ENCODE assay signal across 12 cellular contexts in the genomic region with DNA sequence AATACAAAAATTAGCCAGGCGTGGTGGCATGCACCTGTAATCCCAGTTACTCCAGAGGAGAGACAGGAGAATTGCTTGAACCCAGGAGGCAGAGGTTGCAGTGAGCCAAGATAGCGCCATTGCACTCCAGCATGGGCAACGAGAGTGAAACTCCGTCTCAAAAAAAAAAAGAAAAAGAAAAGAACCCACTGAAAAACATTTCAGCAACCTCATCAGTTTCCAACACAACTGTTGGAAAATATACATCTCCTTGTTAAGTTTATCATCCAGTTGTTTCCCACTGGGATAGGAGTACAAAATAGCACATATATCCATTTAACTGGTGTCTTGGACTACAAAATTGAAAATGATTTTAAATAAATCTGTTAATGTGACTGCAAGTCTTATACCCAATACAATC. TPM values are rescaled to one million over a fixed set of nuclear protein-coding genes. Genes with fewer than 3 reads are reported as not detected.
DNase-seq lines count a peak whose midpoint lies in the region; ATAC-seq, FAIRE-seq and TF ChIP-seq lines count a peak whose summit lies in the region.
"Had no signal": no experiment of that assay in that cellular context is flagged by ENCODE, and none has a peak within 500 bp of the region (broad histone marks: within the 10 kb centered on the region; RNA-seq: fewer than 3 reads in every experiment).

No MANE protein-coding gene starts in this region.

- peak overlapping the region; percentile 83 for H3K4me3 Mint-ChIP-seq in T-helper 1 cell treated with Interleukin-12 subunit alpha and Interleukin-12 subunit beta and Interleukin-4 antibody, amounts not matched to agents 30 μg/mL and 1 μg/mL, for 36 hours

- H3K4me1 ChIP-seq in SJCRH30 (no peaks in the 10 kb centered on the region), endothelial cell of umbilical vein (ENCODE audit: control insufficient read depth, extremely low read depth, insufficient read depth, low read length) (peaks cover 8% of the 10 kb centered on the region), gastrocnemius medialis (peaks cover 16 to 17% of the 10 kb centered on the region in 2 donors)

- H3K36me3 ChIP-seq in SJCRH30 (peaks cover 21% of the 10 kb centered on the region), endothelial cell of umbilical vein (ENCODE audit: control insufficient read depth in 2 of 2, extremely low read depth in 1 of 2, insufficient read depth in 2 of 2, low read length in 2 of 2) (peaks cover 7 to 8% of the 10 kb centered on the region in 2 experiments), gastrocnemius medialis (peaks cover 0 to 14% of the 10 kb centered on the region in 2 donors)

- TF ChIP-seq POLR2A in endothelial cell of umbilical vein (IDR thresholded peaks at IDR 0.05; ENCODE audit: low read depth, low read length) = no peak
- no peak for TF ChIP-seq POLR2A in gastrocnemius medialis (IDR thresholded peaks at IDR 0.05)

- H3K79me2 ChIP-seq in endothelial cell of umbilical vein (ENCODE audit: control insufficient read depth, insufficient read depth, low read length) = peaks cover 73% of the 10 kb centered on the region

- H3K36me3 Mint-ChIP-seq in T-helper 1 cell treated with Interleukin-12 subunit alpha and Interleukin-12 subunit beta and Interleukin-4 antibody, amounts not matched to agents 30 μg/mL and 1 μg/mL, for 36 hours (ENCODE audit: low read depth) = peaks cover 11% of the 10 kb centered on the region

- ATAC-seq in gastrocnemius medialis (no peak), HG03097 (IDR thresholded peaks at IDR 0.05; ENCODE audit: low FRiP score, unreplicated experiment) (no peak), HG02678 (IDR thresholded peaks at IDR 0.05; ENCODE audit: unreplicated experiment) (no peak)

- intact Hi-C loops in endothelial cell of umbilical vein (cut with micrococcal nuclease) = no loop called here
- intact Hi-C loops in gastrocnemius medialis (cut with DNase I; ENCODE audit: low total_unique reads) = no loop called here

- no peaks in the 10 kb centered on the region for H3K9me1 ChIP-seq in endothelial cell of umbilical vein (replicated peaks; ENCODE audit: control insufficient read depth, extremely low read depth, insufficient read depth, low read length)

- H2AFZ ChIP-seq in endothelial cell of umbilical vein (ENCODE audit: low read depth, low read length) = no peak overlapping the region

- H3K4me3 ChIP-seq in SJCRH30 (0 out of 2 replicates have a peak overlapping the region, but pooled peaks have one; percentile 89), endothelial cell of umbilical vein (replicated peaks in 1 of 3; ENCODE audit: insufficient read depth in 1 of 3, low read depth in 1 of 3, low read length in 3 of 3) (peak overlapping the region in 1 of 3 experiments; percentile 96), gastrocnemius medialis (peak overlapping the region; percentile 90 to 100 (median 95))

- BruUV-seq in endothelial cell of umbilical vein (replicated peaks; lab: Mats Ljungman, UMichigan) = no TSS peak

- no peak overlapping the region for H3K27ac Mint-ChIP-seq in T-helper 1 cell treated with Interleukin-12 subunit alpha and Interleukin-12 subunit beta and Interleukin-4 antibody, amounts not matched to agents 30 μg/mL and 1 μg/mL, for 36 hours

- FAIRE-seq in endothelial cell of umbilical vein (lab: Jason Lieb, UNC) = no peak

- H3K9me3 Mint-ChIP-seq in T-helper 1 cell treated with Interleukin-12 subunit alpha and Interleukin-12 subunit beta and Interleukin-4 antibody, amounts not matched to agents 30 μg/mL and 1 μg/mL, for 36 hours = no peaks in the 10 kb centered on the region

- POLR2A ChIA-PET in endothelial cell of umbilical vein (lab: Charles Lee) = no interaction called here

- H3K9ac ChIP-seq in endothelial cell of umbilical vein (replicated peaks; ENCODE audit: extremely low read depth, insufficient read depth, low read length) = no peak overlapping the region

- H3K27me3 ChIP-seq in SJCRH30 = no peaks in the 10 kb centered on the region
- no peaks in the 10 kb centered on the region for H3K27me3 ChIP-seq in endothelial cell of umbilical vein (ENCODE audit: control insufficient read depth in 2 of 2, insufficient read depth in 2 of 2, low read length in 2 of 2)
- no peaks in the 10 kb centered on the region for H3K27me3 ChIP-seq in gastrocnemius medialis

- no peak for TF ChIP-seq CTCF in endothelial cell of umbilical vein (IDR thresholded peaks at IDR 0.05; ENCODE audit: extremely low read depth in 1 of 2, insufficient read depth in 1 of 2, low read depth in 1 of 2, low read length in 2 of 2)
- TF ChIP-seq CTCF in gastrocnemius medialis (IDR thresholded peaks at IDR 0.05 in 4 of 5, conservative IDR thresholded peaks at IDR 0.05 in 1 of 5) = no peak

- H4K20me1 ChIP-seq in endothelial cell of umbilical vein (replicated peaks; ENCODE audit: control insufficient read depth, extremely low read depth, insufficient read depth, low read length) = peaks cover 4% of the 10 kb centered on the region

- CTCF ChIA-PET in endothelial cell of umbilical vein (lab: Charles Lee) = interaction anchor here (1.3 kb wide), 2 partner anchors 10 to 30 kb away, joined by 3 to 14 read pairs; no protein-coding TSS in a partner anchor

- H3K27ac ChIP-seq in SJCRH30 (no peak overlapping the region), endothelial cell of umbilical vein (ENCODE audit: insufficient read depth, low read depth, low read length) (no peak overlapping the region), gastrocnemius medialis (peak overlapping the region; percentile 97 to 100 (median 100))
- H3K27ac ChIP-seq: RWPE1 had no signal

- in situ Hi-C loops in gastrocnemius medialis (cut with MboI; ENCODE audit: low sequenced_read_pairs in 4 of 4) = no loop called here

- dilution Hi-C loops in endothelial cell of umbilical vein (cut with MboI; ENCODE audit: extremely low pct_ligation_motif_present, low sequenced_read_pairs) = no loop called here

- no peaks in the 10 kb centered on the region for H3K27me3 Mint-ChIP-seq in T-helper 1 cell treated with Interleukin-12 subunit alpha and Interleukin-12 subunit beta and Interleukin-4 antibody, amounts not matched to agents 30 μg/mL and 1 μg/mL, for 36 hours (ENCODE audit: low read depth)

- H3K4me1 Mint-ChIP-seq in T-helper 1 cell treated with Interleukin-12 subunit alpha and Interleukin-12 subunit beta and Interleukin-4 antibody, amounts not matched to agents 30 μg/mL and 1 μg/mL, for 36 hours (ENCODE audit: low read depth) = peaks cover 21% of the 10 kb centered on the region

- H3K9me3 ChIP-seq in SJCRH30 (replicated peaks) = no peaks in the 10 kb centered on the region
- no peaks in the 10 kb centered on the region for H3K9me3 ChIP-seq in endothelial cell of umbilical vein (replicated peaks; ENCODE audit: control insufficient read depth, insufficient read depth, low read length)
- H3K9me3 ChIP-seq in gastrocnemius medialis = no peaks in the 10 kb centered on the region

- no peak for DNase-seq in T-helper 1 cell
- DNase-seq in SJCRH30 = no peak
- DNase-seq in endothelial cell of umbilical vein (ENCODE audit: low read depth, low spot score) = no peak
- DNase-seq in gastrocnemius medialis = no peak
- no peak for DNase-seq in NCI-H748 (lab: John Stamatoyannopoulos, UW; ENCODE audit: unreplicated experiment)
- DNase-seq: 8988T; posterior cingulate gyrus; stimulated activated CD8-positive, alpha-beta memory T cell treated with anti-CD3 and anti-CD28 coated beads, Interleukin-4, amount 100 ng/mL, for 48 hours had no signal

- H3K4me2 ChIP-seq in endothelial cell of umbilical vein (ENCODE audit: insufficient read depth, low read length) = peak overlapping the region; percentile 98

TF ChIP-seq in endothelial cell of umbilical vein, 7 proteins besides CTCF, POLR2A, EP300 and RAD21:
- no peak for TF ChIP-seq GATA2 (IDR thresholded peaks at IDR 0.05; ENCODE audit: insufficient read depth, insufficient read length, low read depth, low read length)
- no peak for TF ChIP-seq JUN (IDR thresholded peaks at IDR 0.05; ENCODE audit: borderline replicate concordance, insufficient read depth, insufficient read length, low read depth)
- no peak for TF ChIP-seq EZH2 (IDR thresholded peaks at IDR 0.05; ENCODE audit: borderline replicate concordance, low read depth, low read length, severe bottlenecking)
- TF ChIP-seq MAX (IDR thresholded peaks at IDR 0.05; ENCODE audit: insufficient read depth, insufficient read length) = no peak
- TF ChIP-seq MYC (IDR thresholded peaks at IDR 0.05; ENCODE audit: low read depth, low read length) = no peak
- TF ChIP-seq FOS (IDR thresholded peaks at IDR 0.05; ENCODE audit: borderline replicate concordance, insufficient read depth, low read length) = no peak
- TF ChIP-seq POLR2AphosphoS5 (IDR thresholded peaks at IDR 0.05; ENCODE audit: insufficient read depth, low read depth, low read length) = no peak

RNA-seq across cellular contexts. Expression of gene RPN1, which starts 2.2 kb away (rescaled TPM):
- total RNA-seq in SJCRH30 (2014; rRNA removed; shearing (Covaris generic)) = 268 and 271 TPM in 2 replicates
- 244 and 250 TPM in 2 replicates for total RNA-seq in endothelial cell of umbilical vein
- polyA plus RNA-seq in endothelial cell of umbilical vein = 251 and 266 TPM in 2 replicates
- polyA plus RNA-seq in endothelial cell of umbilical vein (2011; cell fraction: cytosol; rRNA removed) = 266 and 288 TPM in 2 replicates
- polyA plus RNA-seq in endothelial cell of umbilical vein (2011; cell fraction: nucleus; rRNA removed) = 163 and 181 TPM in 2 replicates
- polyA plus RNA-seq in endothelial cell of umbilical vein (2012) = 198 and 216 TPM in 2 replicates
- 510 and 528 TPM in 2 replicates for polyA minus RNA-seq in endothelial cell of umbilical vein
- 275 TPM for polyA minus RNA-seq in endothelial cell of umbilical vein (2011; cell fraction: cytosol; rRNA and poly(A)+ RNA removed)
- polyA minus RNA-seq in endothelial cell of umbilical vein (2011; cell fraction: nucleus; rRNA and poly(A)+ RNA removed) = 128 and 181 TPM in 2 replicates
- total RNA-seq in gastrocnemius medialis = 100 to 1,000 TPM; 197 to 219 (median 212) TPM

Comparison
In these comparisons a context has a peak if more than half of its experiments do, and no peak if none do; other contexts are left out.
1. H3K27ac ChIP-seq: peak in gastrocnemius medialis (4 of 4); none in SJCRH30 (single experiment) and endothelial cell of umbilical vein (single experiment).